9 cellular contexts compared by ENCODE assay signal in the genomic region with DNA sequence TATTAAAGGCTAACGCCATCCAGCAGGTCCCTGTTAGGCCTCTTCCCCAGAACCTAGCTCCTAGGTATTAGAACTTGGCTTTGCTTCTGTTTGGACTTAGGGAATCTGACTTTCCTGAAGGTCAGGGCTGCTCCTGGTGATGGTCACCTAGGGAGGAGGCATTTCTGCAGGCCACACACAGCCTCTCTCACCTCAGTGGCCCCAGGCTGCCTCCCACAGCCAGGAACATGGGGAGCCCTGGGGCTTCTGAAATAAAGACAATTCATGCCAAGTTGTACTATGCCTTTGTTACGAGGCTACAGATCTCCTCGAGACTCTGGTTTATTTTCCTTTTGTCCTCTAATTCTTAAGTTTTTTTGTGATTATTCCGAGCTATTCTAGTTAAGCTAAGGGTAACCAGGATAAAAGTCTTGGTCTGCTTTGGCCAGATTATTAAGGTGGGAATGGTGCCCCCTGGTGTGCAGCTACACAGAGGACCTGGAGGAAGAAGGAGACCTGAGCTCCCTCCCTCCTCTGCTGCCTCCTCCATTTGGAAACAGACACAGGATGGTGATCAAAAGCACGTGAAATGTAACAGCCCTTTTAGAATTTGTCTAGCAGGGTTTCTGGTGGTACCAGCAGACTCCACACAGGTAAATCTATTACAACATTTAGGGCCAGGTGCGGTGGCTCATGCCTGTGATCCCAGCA.
DNase-seq lines count a peak whose midpoint lies in the region; ATAC-seq, FAIRE-seq and TF ChIP-seq lines count a peak whose summit lies in the region.
"Had no signal": no experiment of that assay in that cellular context is flagged by ENCODE, and none has a peak within 500 bp of the region (broad histone marks: within the 10 kb centered on the region; RNA-seq: fewer than 3 reads in every experiment).

No MANE protein-coding gene starts in this region.

- H3K9me3 ChIP-seq in fibroblast of lung (ENCODE audit: control insufficient read depth, insufficient read depth, low read depth, low read length) = no peaks in the 10 kb centered on the region
- H3K9me3 ChIP-seq in pancreas = no peaks in the 10 kb centered on the region

- H3K27me3 Mint-ChIP-seq in activated CD8-positive, alpha-beta memory T cell treated with anti-CD3 and anti-CD28 coated beads, Interleukin-2, amount 10 ng/mL, durations not matched to agents 7 days and 5 days = peaks cover 17% of the 10 kb centered on the region

- peak; percentile 47 for DNase-seq in activated CD8-positive, alpha-beta memory T cell treated with anti-CD3 and anti-CD28 coated beads, Interleukin-2, amount 10 ng/mL, durations not matched to agents 7 days and 5 days
- no peak for DNase-seq in activated CD8-positive, alpha-beta memory T cell treated with anti-CD3 and anti-CD28 coated beads for 24 hours
- DNase-seq in RPMI8226 (peak; percentile 24), fibroblast of lung (ENCODE audit: low read depth in 2 of 2) (peak; percentile 62 to 76), pancreas (peak in 5 of 6 donors; percentile 26 to 69 (median 49)), OCI-M2 (lab: John Stamatoyannopoulos, UW; ENCODE audit: unreplicated experiment) (no peak)

- no peaks in the 10 kb centered on the region for H3K79me2 ChIP-seq in fibroblast of lung (ENCODE audit: control insufficient read depth, insufficient read depth, low read length)

- H3K4me1 Mint-ChIP-seq in activated CD8-positive, alpha-beta memory T cell treated with anti-CD3 and anti-CD28 coated beads, Interleukin-2, amount 10 ng/mL, durations not matched to agents 7 days and 5 days = no peaks in the 10 kb centered on the region

- intact Hi-C loops in pancreas (cut with DNase I) = no loop called here

- no peak overlapping the region for H3K4me2 ChIP-seq in fibroblast of lung (ENCODE audit: extremely low read depth, insufficient read depth, low read length)

- no peak overlapping the region for H2AFZ ChIP-seq in fibroblast of lung (ENCODE audit: low read length)

- H3K27me3 ChIP-seq in fibroblast of lung (ENCODE audit: control insufficient read depth, insufficient read depth, low read length) (no peaks in the 10 kb centered on the region), pancreas (no peaks in the 10 kb centered on the region)

- H3K4me3 ChIP-seq in fibroblast of lung (replicated peaks in 1 of 4; ENCODE audit: control extremely low read depth in 1 of 4, insufficient read depth in 1 of 4, low read depth in 3 of 4, low read length in 4 of 4) (no peak overlapping the region), pancreas (no peak overlapping the region)

- CTCF ChIA-PET in activated CD8-positive, alpha-beta memory T cell treated with anti-CD3 and anti-CD28 coated beads, Interleukin-2, amount 10 ng/mL, durations not matched to agents 7 days and 5 days (lab: Charles Lee) = interaction anchor here (0.7 to 1.5 kb wide), 8 partner anchors 8 to 300 kb away, joined by 3 to 5 read pairs (median 3); no protein-coding TSS in a partner anchor

- no peaks in the 10 kb centered on the region for H3K36me3 Mint-ChIP-seq in activated CD8-positive, alpha-beta memory T cell treated with anti-CD3 and anti-CD28 coated beads, Interleukin-2, amount 10 ng/mL, durations not matched to agents 7 days and 5 days

- no peak overlapping the region for H3K27ac ChIP-seq in fibroblast of lung (ENCODE audit: insufficient read depth, low read length)
- H3K27ac ChIP-seq in pancreas = no peak overlapping the region

- no peak for ATAC-seq in activated CD8-positive, alpha-beta memory T cell treated with anti-CD3 and anti-CD28 coated beads, Interleukin-2, amount 10 ng/mL, durations not matched to agents 7 days and 5 days
- peak; percentile 58 for ATAC-seq in HG02938 (IDR thresholded peaks at IDR 0.05; ENCODE audit: unreplicated experiment)
- ATAC-seq in pancreas = peak; percentile 56 to 73 (median 70)
- ATAC-seq in HG02840 (IDR thresholded peaks at IDR 0.05; ENCODE audit: low FRiP score, unreplicated experiment) = no peak

- no peak for FAIRE-seq in pancreas (lab: Jason Lieb, UNC)
- FAIRE-seq: colon had no signal

- H4K20me1 ChIP-seq in fibroblast of lung (ENCODE audit: control insufficient read depth, extremely low read depth, insufficient read depth, low read length) = no peaks in the 10 kb centered on the region

- WGBS in pancreas, 2 donors = 81% methylated on average over 6 of the region's 6 CpGs

- H3K4me1 ChIP-seq in fibroblast of lung (ENCODE audit: control insufficient read depth, extremely low read depth, insufficient read depth, low read length) (peaks cover 2% of the 10 kb centered on the region), pancreas (peaks cover 8 to 16% (median 11%) of the 10 kb centered on the region in 3 donors)

- no peak overlapping the region for H3K9ac ChIP-seq in fibroblast of lung (ENCODE audit: insufficient read depth, low read length)

- H3K27ac Mint-ChIP-seq in activated CD8-positive, alpha-beta memory T cell treated with anti-CD3 and anti-CD28 coated beads, Interleukin-2, amount 10 ng/mL, durations not matched to agents 7 days and 5 days = no peak overlapping the region

- peak; percentile 48 to 57 for TF ChIP-seq CTCF in fibroblast of lung (conservative IDR thresholded peaks at IDR 0.05 in 1 of 2, IDR thresholded peaks at IDR 0.05 in 1 of 2; ENCODE audit: low read depth in 1 of 2, low read length in 2 of 2)
- peak in 3 of 4 donors; percentile 14 to 31 (median 27) for TF ChIP-seq CTCF in pancreas (IDR thresholded peaks at IDR 0.05)

- H3K4me3 Mint-ChIP-seq in activated CD8-positive, alpha-beta memory T cell treated with anti-CD3 and anti-CD28 coated beads, Interleukin-2, amount 10 ng/mL, durations not matched to agents 7 days and 5 days = no peak overlapping the region

- no peaks in the 10 kb centered on the region for H3K9me3 Mint-ChIP-seq in activated CD8-positive, alpha-beta memory T cell treated with anti-CD3 and anti-CD28 coated beads, Interleukin-2, amount 10 ng/mL, durations not matched to agents 7 days and 5 days (ENCODE audit: low read depth)

- no peaks in the 10 kb centered on the region for H3K36me3 ChIP-seq in fibroblast of lung (ENCODE audit: control insufficient read depth, insufficient read depth, low read length)
- no peaks in the 10 kb centered on the region for H3K36me3 ChIP-seq in pancreas

Comparison
In these comparisons a context has a peak if more than half of its experiments do, and no peak if none do; other contexts are left out.
1. DNase-seq: peak in activated CD8-positive, alpha-beta memory T cell treated with anti-CD3 and anti-CD28 coated beads, Interleukin-2, amount 10 ng/mL, durations not matched to agents 7 days and 5 days (single experiment), RPMI8226 (single experiment), fibroblast of lung (2 of 2) and pancreas (5 of 6); none in activated CD8-positive, alpha-beta memory T cell treated with anti-CD3 and anti-CD28 coated beads for 24 hours (single experiment) and OCI-M2 (single experiment).
2. ATAC-seq: peak in HG02938 (single experiment) and pancreas (4 of 4); none in activated CD8-positive, alpha-beta memory T cell treated with anti-CD3 and anti-CD28 coated beads, Interleukin-2, amount 10 ng/mL, durations not matched to agents 7 days and 5 days (single experiment) and HG02840 (single experiment).